Comparison of ENCODE assay signal across 23 cellular contexts in genomic region chr5:150738862-150739261, GRCh38. TPM values are rescaled to one million over a fixed set of nuclear protein-coding genes. Genes with fewer than 3 reads are reported as not detected.
DNase-seq lines count a peak whose midpoint lies in the region; ATAC-seq and TF ChIP-seq lines count a peak whose summit lies in the region.
"Had no signal": no experiment of that assay in that cellular context is flagged by ENCODE, and none has a peak within 500 bp of the region (broad histone marks: within the 10 kb centered on the region; RNA-seq: fewer than 3 reads in every experiment).

No MANE protein-coding gene starts in this region.

- H3K36me3 ChIP-seq in Panc1 (ENCODE audit: control insufficient read depth, insufficient read depth, low read length) (no peaks in the 10 kb centered on the region), neutrophil (peaks cover 18% of the 10 kb centered on the region)

- POLR2A ChIA-PET in activated CD4-positive, alpha-beta T cell treated with anti-CD3 and anti-CD28 coated beads for 36 hours (lab: Charles Lee), result no interaction called here
- POLR2A ChIA-PET in Panc1 (lab: Charles Lee), result no interaction called here

- H3K36me3 Mint-ChIP-seq in activated CD4-positive, alpha-beta T cell treated with anti-CD3 and anti-CD28 coated beads for 36 hours (ENCODE audit: low read depth), result peaks cover 67% of the 10 kb centered on the region
- H3K36me3 Mint-ChIP-seq in activated T-helper 17 cell treated with anti-CD3 and anti-CD28 coated beads, Interleukin-2, amount 50 U/mL, for 72 hours (ENCODE audit: low read depth), result peaks cover 95% of the 10 kb centered on the region
- H3K36me3 Mint-ChIP-seq in CD14-positive monocyte, result peaks cover 60 to 81% of the 10 kb centered on the region in 2 donors

- H3K4me3 ChIP-seq in Panc1 (ENCODE audit: low read depth in 2 of 2, low read length in 2 of 2) (no peak overlapping the region), neutrophil (ENCODE audit: low read depth in 1 of 2, low read length in 1 of 2) (no peak overlapping the region)
- H3K4me3 ChIP-seq: BLaER1 had no signal

- TF ChIP-seq CTCF in Panc1 (IDR thresholded peaks at IDR 0.05) (no peak), neutrophil (IDR thresholded peaks at IDR 0.05) (no peak), CD14-positive monocyte (IDR thresholded peaks at IDR 0.05) (no peak)

- ATAC-seq in activated CD4-positive, alpha-beta T cell treated with anti-CD3 and anti-CD28 coated beads for 36 hours, result no peak
- ATAC-seq in Panc1, result no peak
- no peak for ATAC-seq in activated T-helper 17 cell treated with anti-CD3 and anti-CD28 coated beads, Interleukin-2, amount 50 U/mL, for 72 hours (replicated peaks)

- no peak for DNase-seq in activated CD4-positive, alpha-beta T cell treated with anti-CD3 and anti-CD28 coated beads for 36 hours
- DNase-seq in activated CD4-positive, alpha-beta T cell treated with anti-CD3 and anti-CD28 coated beads, Interleukin-2, amount 50 U/mL, for 1 hour, result no peak
- DNase-seq in Panc1 (ENCODE audit: low read depth, low spot score) (no peak), NCI-H345 (lab: John Stamatoyannopoulos, UW) (no peak), CD14-positive monocyte (ENCODE audit: low spot score) (no peak), mucosa of gallbladder (ENCODE audit: low spot score) (no peak)
- DNase-seq: ACHN; Caco-2; CD4-positive, alpha-beta memory T cell; DMS 273 treated with DMSO at 0.1 percent for 48 hours; DMS79 treated with DMSO at 0.1 percent for 48 hours; IMR-90; NCI-H1694 treated with DMSO at 0.1 percent for 48 hours; NCI-H2081 treated with DMSO at 0.1 percent for 48 hours; NCI-H2171 treated with DMSO at 0.1 percent for 48 hours; NCI-H446; NCI-H526; OCI-M1; Right ventricle myocardium superior had no signal

- no peaks in the 10 kb centered on the region for H3K27me3 ChIP-seq in Panc1 (ENCODE audit: control insufficient read depth, insufficient read depth, low read length)
- H3K27me3 ChIP-seq in neutrophil, result no peaks in the 10 kb centered on the region
- H3K27me3 ChIP-seq: BLaER1 had no signal

- peaks cover 87% of the 10 kb centered on the region for H3K4me1 Mint-ChIP-seq in activated CD4-positive, alpha-beta T cell treated with anti-CD3 and anti-CD28 coated beads for 36 hours
- peaks cover 58% of the 10 kb centered on the region for H3K4me1 Mint-ChIP-seq in activated T-helper 17 cell treated with anti-CD3 and anti-CD28 coated beads, Interleukin-2, amount 50 U/mL, for 72 hours
- peaks cover 47% of the 10 kb centered on the region for H3K4me1 Mint-ChIP-seq in CD14-positive monocyte

- H3K27ac ChIP-seq in Panc1 (ENCODE audit: low read length) (no peak overlapping the region), neutrophil (peak overlapping the region; percentile 3)
- H3K27ac ChIP-seq: 22Rv1, BLaER1 had no signal

- intact Hi-C loops in activated CD4-positive, alpha-beta T cell treated with anti-CD3 and anti-CD28 coated beads for 36 hours (cut with DNase I, micrococcal nuclease), result loop anchor here in 1 of 2 experiments (5.0 kb wide), 1 partner anchor 108 kb away; the partner anchor contains the start of gene IRGM
- intact Hi-C loops in Panc1 (cut with micrococcal nuclease; ENCODE audit: unreplicated experiment) (no loop called here), CD14-positive monocyte (cut with micrococcal nuclease) (loop anchor here (5.0 kb wide), 2 partner anchors 38 to 43 kb away; partner anchors contain the start of gene SMIM3 (in 1 of the 2))

- H3K4me3 Mint-ChIP-seq in activated CD4-positive, alpha-beta T cell treated with anti-CD3 and anti-CD28 coated beads for 36 hours, result no peak overlapping the region
- H3K4me3 Mint-ChIP-seq in activated T-helper 17 cell treated with anti-CD3 and anti-CD28 coated beads, Interleukin-2, amount 50 U/mL, for 72 hours, result no peak overlapping the region
- no peak overlapping the region for H3K4me3 Mint-ChIP-seq in CD14-positive monocyte

- H3K27me3 Mint-ChIP-seq in activated CD4-positive, alpha-beta T cell treated with anti-CD3 and anti-CD28 coated beads for 36 hours, result no peaks in the 10 kb centered on the region
- H3K27me3 Mint-ChIP-seq in activated T-helper 17 cell treated with anti-CD3 and anti-CD28 coated beads, Interleukin-2, amount 50 U/mL, for 72 hours, result no peaks in the 10 kb centered on the region
- no peaks in the 10 kb centered on the region for H3K27me3 Mint-ChIP-seq in CD14-positive monocyte (ENCODE audit: low read depth in 3 of 3)
- H3K27me3 Mint-ChIP-seq: CD4-positive, alpha-beta memory T cell had no signal

- in situ Hi-C loops in Panc1 (cut with HindIII; ENCODE audit: low pct_unique_long_range_greater_than_20kb, low sequenced_read_pairs), result no loop called here

- BruUV-seq in Panc1 (replicated peaks; lab: Mats Ljungman, UMichigan), result TSS peak; percentile 29

- H3K9me3 ChIP-seq in Panc1 (ENCODE audit: control insufficient read depth, insufficient read depth, low read depth, low read length) (no peaks in the 10 kb centered on the region), neutrophil (no peaks in the 10 kb centered on the region)
- H3K9me3 ChIP-seq: Caco-2 had no signal

- CTCF ChIA-PET in activated CD4-positive, alpha-beta T cell treated with anti-CD3 and anti-CD28 coated beads for 36 hours (lab: Charles Lee), result no interaction called here
- CTCF ChIA-PET in Panc1 (lab: Charles Lee), result no interaction called here

- H3K27ac Mint-ChIP-seq in activated CD4-positive, alpha-beta T cell treated with anti-CD3 and anti-CD28 coated beads for 36 hours, result peak overlapping the region; percentile 55
- H3K27ac Mint-ChIP-seq in activated T-helper 17 cell treated with anti-CD3 and anti-CD28 coated beads, Interleukin-2, amount 50 U/mL, for 72 hours, result peak overlapping the region; percentile 77
- peak overlapping the region in 2 of 7 donors; percentile 9 to 68 for H3K27ac Mint-ChIP-seq in CD14-positive monocyte

- H3K9me3 Mint-ChIP-seq in activated CD4-positive, alpha-beta T cell treated with anti-CD3 and anti-CD28 coated beads for 36 hours (ENCODE audit: low read depth), result peaks cover 3% of the 10 kb centered on the region
- H3K9me3 Mint-ChIP-seq in activated T-helper 17 cell treated with anti-CD3 and anti-CD28 coated beads, Interleukin-2, amount 50 U/mL, for 72 hours, result no peaks in the 10 kb centered on the region
- H3K9me3 Mint-ChIP-seq in CD14-positive monocyte, result peaks cover 0 to 3% (median 0%) of the 10 kb centered on the region in 7 donors

- H3K4me1 ChIP-seq in Panc1 (ENCODE audit: control insufficient read depth, insufficient read depth, low read length), result no peaks in the 10 kb centered on the region
- peaks cover 15 to 21% of the 10 kb centered on the region in 2 experiments for H3K4me1 ChIP-seq in neutrophil (ENCODE audit: control insufficient read depth in 1 of 2, insufficient read depth in 1 of 2, low read depth in 1 of 2, low read length in 1 of 2)
- H3K4me1 ChIP-seq: Caco-2 had no signal

RNA-seq across cellular contexts. Expression of gene DCTN4, which starts 20.0 kb away (rescaled TPM):
- total RNA-seq in activated CD4-positive, alpha-beta T cell treated with anti-CD3 and anti-CD28 coated beads for 36 hours, result 10 to 100 TPM; 31.7 to 49.0 TPM
- total RNA-seq in Panc1 (2021; ENCODE audit: unreplicated experiment), result 66.8 TPM
- polyA plus RNA-seq in Panc1 (2012; ENCODE audit: insufficient read length), result 33.5 TPM
- 10 to 100 TPM; 37.3 to 41.9 TPM for total RNA-seq in activated T-helper 17 cell treated with anti-CD3 and anti-CD28 coated beads, Interleukin-2, amount 50 U/mL, for 72 hours
- polyA plus RNA-seq in CD14-positive monocyte, result 10 to 100 TPM; 14.6 to 16.3 TPM
- total RNA-seq in mucosa of gallbladder, result 69.4 TPM

RNA-seq across cellular contexts. Expression of gene RBM22, which starts 38.0 kb away (rescaled TPM):
- total RNA-seq in activated CD4-positive, alpha-beta T cell treated with anti-CD3 and anti-CD28 coated beads for 36 hours, result 10 to 100 TPM; 59.9 to 61.8 TPM
- total RNA-seq in Panc1 (2021; ENCODE audit: unreplicated experiment) (54.3 TPM), mucosa of gallbladder (46.1 TPM)
- polyA plus RNA-seq in Panc1 (2012; ENCODE audit: insufficient read length), result 47.3 TPM
- total RNA-seq in activated T-helper 17 cell treated with anti-CD3 and anti-CD28 coated beads, Interleukin-2, amount 50 U/mL, for 72 hours, result 10 to 100 TPM; 60.3 to 61.5 TPM
- polyA plus RNA-seq in CD14-positive monocyte, result 10 to 100 TPM; 37.9 to 47.4 TPM

RNA-seq across cellular contexts. Expression of gene SMIM3, which starts 39.7 kb away (rescaled TPM):
- total RNA-seq in activated CD4-positive, alpha-beta T cell treated with anti-CD3 and anti-CD28 coated beads for 36 hours, result 10 to 100 TPM; 16.8 to 16.9 TPM
- 55.2 TPM for total RNA-seq in Panc1 (2021; ENCODE audit: unreplicated experiment)
- polyA plus RNA-seq in Panc1 (2012; ENCODE audit: insufficient read length), result 75.0 TPM
- total RNA-seq in activated T-helper 17 cell treated with anti-CD3 and anti-CD28 coated beads, Interleukin-2, amount 50 U/mL, for 72 hours, result 10 to 100 TPM; 17.7 to 20.2 TPM
- polyA plus RNA-seq in CD14-positive monocyte, result 10 to 100 TPM; 45.4 to 52.2 TPM
- total RNA-seq in mucosa of gallbladder, result 9.5 TPM
